In the genomic region with DNA sequence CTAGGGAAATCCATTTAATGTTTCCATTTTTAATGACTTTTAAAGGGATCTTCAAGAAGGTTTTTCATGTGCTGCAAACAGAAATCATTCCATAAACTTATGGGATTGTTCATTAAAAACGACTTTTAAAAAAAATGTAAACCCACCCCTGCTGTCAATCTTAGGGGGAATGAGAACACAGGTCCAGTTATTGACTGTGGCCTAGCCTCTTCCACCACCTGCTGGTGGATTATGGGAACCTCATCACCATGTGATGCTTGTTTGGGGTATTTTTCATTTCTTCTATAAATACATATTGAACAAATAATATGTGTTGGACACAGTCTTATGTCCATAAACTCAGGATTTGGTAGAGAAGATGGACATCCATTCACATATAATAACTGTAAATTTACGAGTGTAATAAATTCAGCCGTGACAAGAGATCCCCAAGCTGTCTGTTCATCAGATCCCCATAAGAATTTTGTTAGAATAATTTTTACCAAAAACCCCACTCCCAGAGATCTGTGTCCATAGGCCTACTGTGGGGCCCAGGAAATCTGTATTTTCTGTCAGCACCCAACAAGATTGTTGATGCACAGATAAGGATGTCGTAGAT, we compare ENCODE assay signal across 8 cellular contexts. TPM values are rescaled to one million over a fixed set of nuclear protein-coding genes. Genes with fewer than 3 reads are reported as not detected.
A peak's percentile ranks its signal among the peaks of the same experiment; 100 is the strongest.
DNase-seq lines count a peak whose midpoint lies in the region; ATAC-seq and TF ChIP-seq lines count a peak whose summit lies in the region.

No MANE protein-coding gene starts in this region.

- no peak for TF ChIP-seq POLR2A in adrenal gland (IDR thresholded peaks at IDR 0.05)

- in situ Hi-C loops in GM23248 (cut with MboI): no loop called here

- H4K20me1 ChIP-seq in GM23248 (ENCODE audit: insufficient read depth): no peaks in the 10 kb centered on the region

- H3K4me1 ChIP-seq in GM23248 (ENCODE audit: insufficient read depth): no peaks in the 10 kb centered on the region
- H3K4me1 ChIP-seq in adrenal gland (replicated peaks in 1 of 2): no peaks in the 10 kb centered on the region
- H3K4me1 ChIP-seq in right cardiac atrium (ENCODE audit: control insufficient read depth, insufficient read depth, low read length): no peaks in the 10 kb centered on the region

- peak; percentile 78 for TF ChIP-seq CTCF in BJ (IDR thresholded peaks at IDR 0.05; ENCODE audit: insufficient read depth, low read depth, low read length)
- peak; percentile 90 to 98 (median 94) for TF ChIP-seq CTCF in adrenal gland (IDR thresholded peaks at IDR 0.05)

- H3K27me3 ChIP-seq in BJ (ENCODE audit: control insufficient read depth, insufficient read depth, low read length) (no peaks in the 10 kb centered on the region), GM23248 (replicated peaks; ENCODE audit: insufficient read depth) (no peaks in the 10 kb centered on the region; the same call in 1 of the 2 replicates), adrenal gland (no peaks in the 10 kb centered on the region), right cardiac atrium (ENCODE audit: control insufficient read depth, insufficient read depth) (no peaks in the 10 kb centered on the region)

- ATAC-seq in right cardiac atrium (peak; percentile 50 to 71), HG02763 (IDR thresholded peaks at IDR 0.05; ENCODE audit: unreplicated experiment) (no peak)

- intact Hi-C loops in adrenal gland (cut with DNase I) (loop anchor here (2.0 to 10.0 kb wide), 4 partner anchors 201 to 289 kb away; no protein-coding TSS in a partner anchor), right cardiac atrium (cut with DNase I) (loop anchor here in 3 of 4 donors (2.0 to 10.0 kb wide), 4 partner anchors 201 to 293 kb away; no protein-coding TSS in a partner anchor)

- H2AFZ ChIP-seq in GM23248: no peak overlapping the region

- CTCF ChIA-PET in BJ (lab: Yijun Ruan, JAX): interaction anchor here (0.6 to 2.8 kb wide), 5 partner anchors 17 to 1518 kb away, joined by 3 to 14 read pairs (median 3); no protein-coding TSS in a partner anchor

- WGBS in GM23248 (ENCODE audit: low coverage in 1 of 2, low lambda C conversion rate in 2 of 2, missing lambda C conversion rate in 2 of 2), 2 experiments: 40 to 42% methylated on average over 4 of the region's 4 CpGs
- 30 to 43% (median 38%) methylated on average over 4 of the region's 4 CpGs for WGBS in adrenal gland, 4 donors
- 35% methylated on average over 4 of the region's 4 CpGs for WGBS in right cardiac atrium

- H3K27ac ChIP-seq in GM23248: no peak overlapping the region
- H3K27ac ChIP-seq in adrenal gland: no peak overlapping the region
- H3K27ac ChIP-seq in right cardiac atrium (ENCODE audit: low read length): no peak overlapping the region

- H3K4me2 ChIP-seq in GM23248 (ENCODE audit: unreplicated experiment): no peak overlapping the region

- H3F3A ChIP-seq in GM23248 (ENCODE audit: insufficient read depth): no peaks in the 10 kb centered on the region

- H3K36me3 ChIP-seq in BJ (ENCODE audit: control insufficient read depth, insufficient read depth, low read length) (no peaks in the 10 kb centered on the region), GM23248 (ENCODE audit: low read depth) (no peaks in the 10 kb centered on the region), adrenal gland (replicated peaks in 1 of 2) (no peaks in the 10 kb centered on the region)

- peak; percentile 1 for DNase-seq in BJ (ENCODE audit: low read depth)
- DNase-seq in GM23248: peak; percentile 62
- DNase-seq in NCI-H69 (lab: John Stamatoyannopoulos, UW): peak; percentile 78
- peak; percentile 19 to 75 (median 35) for DNase-seq in adrenal gland
- DNase-seq in right cardiac atrium: peak in 1 of 3 donors; percentile 22
- peak; percentile 13 for DNase-seq in skeletal muscle cell (ENCODE audit: low read depth)
- DNase-seq in stimulated activated naive CD4-positive, alpha-beta T cell treated with Interleukin-2 at 50 U/mL for 16 hours (lab: John Stamatoyannopoulos, UW): no peak

- no peak overlapping the region for H3K9ac ChIP-seq in GM23248

- POLR2A ChIA-PET in BJ (lab: Charles Lee): no interaction called here

- no peaks in the 10 kb centered on the region for H3K9me3 ChIP-seq in GM23248 (ENCODE audit: low read depth)
- no peaks in the 10 kb centered on the region for H3K9me3 ChIP-seq in adrenal gland (replicated peaks in 1 of 3)
- H3K9me3 ChIP-seq in right cardiac atrium (ENCODE audit: control insufficient read depth, low read length): no peaks in the 10 kb centered on the region

- no peaks in the 10 kb centered on the region for H3K9me2 ChIP-seq in GM23248 (ENCODE audit: insufficient read depth)

- no peaks in the 10 kb centered on the region for H3K79me2 ChIP-seq in GM23248 (ENCODE audit: insufficient read depth)

- H3K4me3 ChIP-seq in BJ (ENCODE audit: low read depth, low read length): no peak overlapping the region
- H3K4me3 ChIP-seq in GM23248: no peak overlapping the region
- no peak overlapping the region for H3K4me3 ChIP-seq in adrenal gland
- no peak overlapping the region for H3K4me3 ChIP-seq in right cardiac atrium (ENCODE audit: low read length)
- H3K4me3 ChIP-seq in skeletal muscle cell (ENCODE audit: low read depth, low read length): no peak overlapping the region

RNA-seq across cellular contexts. Expression of gene TMC5, which starts 42.0 kb away (rescaled TPM):
- polyA plus RNA-seq in BJ (2011; rRNA removed): not detected in 2 replicates
- not detected in 2 replicates for polyA minus RNA-seq in BJ (2011; rRNA and poly(A)+ RNA removed)
- not detected in 2 replicates for total RNA-seq in GM23248 (2014; rRNA removed; shearing (Covaris generic))
- not detected in 2 replicates for polyA plus RNA-seq in GM23248 (2016; fragmentation: Nextera tagmentation; extraction: Ambion mirVana)
- under 1 TPM in 2 of 8 donors, not detected in 6; 0.27 to 0.39 TPM for total RNA-seq in adrenal gland
- under 1 TPM in 1 of 3 donors, not detected in 2; 0.20 TPM for polyA plus RNA-seq in adrenal gland
- total RNA-seq in right cardiac atrium: under 1 TPM; 0.14 to 0.81 (median 0.43) TPM
- polyA plus RNA-seq in right cardiac atrium: 0.11 TPM
